ENCODE assay signal across 27 cellular contexts in genomic region chr14:61649283-61649682, GRCh38.
"Had no signal": no experiment of that assay in that cellular context is flagged by ENCODE, and none has a peak within 500 bp of the region (broad histone marks: within the 10 kb centered on the region; RNA-seq: fewer than 3 reads in every experiment).

No MANE protein-coding gene starts in this region.

- FAIRE-seq: endometrium had no signal

- H3K36me3 ChIP-seq: colonic mucosa, esophagus squamous epithelium, heart right ventricle, left lung, lower lobe of right lung, right atrium auricular region, thyroid gland, upper lobe of left lung had no signal

- H3K4me1 ChIP-seq: body of pancreas, colonic mucosa had no signal

- DNase-seq: activated B cell treated with CpG ODN at 0.5 μM for 24 hours; activated CD4-positive, alpha-beta memory T cell treated with anti-CD3 and anti-CD28 coated beads for 36 hours; activated T-cell treated with anti-CD3 and anti-CD28 coated beads, Interleukin-2, amount 50 U/mL, for 4 hours; body of pancreas; cerebellar nuclear complex; colonic mucosa; effector CD8-positive, alpha-beta T cell; esophagus squamous epithelium; foreskin melanocyte; heart right ventricle; left lung; lower lobe of right lung; mesenchymal stem cell; stimulated activated CD4-positive, alpha-beta T cell treated with anti-CD3 and anti-CD28 coated beads, Interleukin-1b, Interleukin-23, amount 100 ng/mL, for 48 hours; stimulated activated CD4-positive, alpha-beta T cell treated with anti-CD3 and anti-CD28 coated beads, Interleukin-4, amount 100 ng/mL, for 4 hours; stimulated activated CD8-positive, alpha-beta memory T cell treated with anti-CD3 and anti-CD28 coated beads, Interleukin-4, amount 100 ng/mL, for 48 hours; stimulated activated naive CD8-positive, alpha-beta T cell treated with anti-CD3 and anti-CD28 coated beads, Interleukin-15, amount 100 ng/mL, for 72 hours; substantia nigra; thyroid gland; upper lobe of left lung had no signal

- H3K9me3 ChIP-seq: body of pancreas, colonic mucosa, esophagus squamous epithelium, heart right ventricle, left lung, lower lobe of right lung, right atrium auricular region, thyroid gland, upper lobe of left lung had no signal

- H3K4me3 ChIP-seq: body of pancreas, colonic mucosa, esophagus squamous epithelium, heart right ventricle, left lung, lower lobe of right lung, right atrium auricular region, smooth muscle cell, thyroid gland, upper lobe of left lung had no signal

- H3K27ac Mint-ChIP-seq: activated B cell treated with CpG ODN at 0.5 μM for 24 hours; activated CD4-positive, alpha-beta memory T cell treated with anti-CD3 and anti-CD28 coated beads for 36 hours; activated T-helper 17 cell treated with anti-CD3 and anti-CD28 coated beads, Interleukin-2, amount 50 U/mL, for 72 hours; stimulated activated memory B cell treated with anti-CD40 and anti-IgM and Interleukin-4, amounts not matched to agents 10 μg/mL and 1 μg/mL and 100 μg/mL, for 72 hours; stimulated activated naive CD8-positive, alpha-beta T cell treated with anti-CD3 and anti-CD28 coated beads, Interleukin-15, amount 100 ng/mL, for 72 hours had no signal

- ATAC-seq: activated T-cell treated with anti-CD3 and anti-CD28 coated beads, Interleukin-2, amount 50 U/mL, for 4 hours; activated T-helper 17 cell treated with anti-CD3 and anti-CD28 coated beads, Interleukin-2, amount 50 U/mL, for 72 hours; body of pancreas; heart right ventricle; left lung; lower lobe of right lung; natural killer cell treated with Interleukin-12 subunit alpha and Interleukin-12 subunit beta and Interleukin-15 and Interleukin-18, amount 100 ng/mL, for 72 hours; stimulated activated memory B cell treated with anti-CD40 and anti-IgM and Interleukin-4, amounts not matched to agents 10 μg/mL and 1 μg/mL and 100 μg/mL, for 72 hours; stimulated activated naive CD8-positive, alpha-beta T cell treated with anti-CD3 and anti-CD28 coated beads, Interleukin-15, amount 100 ng/mL, for 72 hours had no signal

- H3K27me3 Mint-ChIP-seq: activated B cell treated with CpG ODN at 0.5 μM for 24 hours; activated CD4-positive, alpha-beta memory T cell treated with anti-CD3 and anti-CD28 coated beads for 36 hours; activated T-helper 17 cell treated with anti-CD3 and anti-CD28 coated beads, Interleukin-2, amount 50 U/mL, for 72 hours; natural killer cell treated with Interleukin-12 subunit alpha and Interleukin-12 subunit beta and Interleukin-15 and Interleukin-18, amount 100 ng/mL, for 72 hours; stimulated activated memory B cell treated with anti-CD40 and anti-IgM and Interleukin-4, amounts not matched to agents 10 μg/mL and 1 μg/mL and 100 μg/mL, for 72 hours; stimulated activated naive CD8-positive, alpha-beta T cell treated with anti-CD3 and anti-CD28 coated beads, Interleukin-15, amount 100 ng/mL, for 72 hours had no signal

- H3K9me3 Mint-ChIP-seq: activated B cell treated with CpG ODN at 0.5 μM for 24 hours; activated CD4-positive, alpha-beta memory T cell treated with anti-CD3 and anti-CD28 coated beads for 36 hours; activated T-cell treated with anti-CD3 and anti-CD28 coated beads, Interleukin-2, amount 50 U/mL, for 4 hours; activated T-helper 17 cell treated with anti-CD3 and anti-CD28 coated beads, Interleukin-2, amount 50 U/mL, for 72 hours; stimulated activated memory B cell treated with anti-CD40 and anti-IgM and Interleukin-4, amounts not matched to agents 10 μg/mL and 1 μg/mL and 100 μg/mL, for 72 hours; stimulated activated naive CD8-positive, alpha-beta T cell treated with anti-CD3 and anti-CD28 coated beads, Interleukin-15, amount 100 ng/mL, for 72 hours had no signal

- H3K27me3 ChIP-seq: body of pancreas, colonic mucosa, esophagus squamous epithelium, heart right ventricle, left lung, right atrium auricular region, thyroid gland, upper lobe of left lung had no signal

- H3K4me3 Mint-ChIP-seq: activated B cell treated with CpG ODN at 0.5 μM for 24 hours; activated CD4-positive, alpha-beta memory T cell treated with anti-CD3 and anti-CD28 coated beads for 36 hours; activated T-cell treated with anti-CD3 and anti-CD28 coated beads, Interleukin-2, amount 50 U/mL, for 4 hours; activated T-helper 17 cell treated with anti-CD3 and anti-CD28 coated beads, Interleukin-2, amount 50 U/mL, for 72 hours; natural killer cell treated with Interleukin-12 subunit alpha and Interleukin-12 subunit beta and Interleukin-15 and Interleukin-18, amount 100 ng/mL, for 72 hours; stimulated activated memory B cell treated with anti-CD40 and anti-IgM and Interleukin-4, amounts not matched to agents 10 μg/mL and 1 μg/mL and 100 μg/mL, for 72 hours; stimulated activated naive CD8-positive, alpha-beta T cell treated with anti-CD3 and anti-CD28 coated beads, Interleukin-15, amount 100 ng/mL, for 72 hours had no signal

- H3K27ac ChIP-seq: body of pancreas, colonic mucosa, epithelial cell of prostate, esophagus squamous epithelium, heart right ventricle, left lung, lower lobe of right lung, right atrium auricular region, thyroid gland, upper lobe of left lung had no signal

- H3K36me3 Mint-ChIP-seq: activated CD4-positive, alpha-beta memory T cell treated with anti-CD3 and anti-CD28 coated beads for 36 hours; natural killer cell treated with Interleukin-12 subunit alpha and Interleukin-12 subunit beta and Interleukin-15 and Interleukin-18, amount 100 ng/mL, for 72 hours; stimulated activated memory B cell treated with anti-CD40 and anti-IgM and Interleukin-4, amounts not matched to agents 10 μg/mL and 1 μg/mL and 100 μg/mL, for 72 hours had no signal
